8 cellular contexts compared by ENCODE assay signal in the genomic region with DNA sequence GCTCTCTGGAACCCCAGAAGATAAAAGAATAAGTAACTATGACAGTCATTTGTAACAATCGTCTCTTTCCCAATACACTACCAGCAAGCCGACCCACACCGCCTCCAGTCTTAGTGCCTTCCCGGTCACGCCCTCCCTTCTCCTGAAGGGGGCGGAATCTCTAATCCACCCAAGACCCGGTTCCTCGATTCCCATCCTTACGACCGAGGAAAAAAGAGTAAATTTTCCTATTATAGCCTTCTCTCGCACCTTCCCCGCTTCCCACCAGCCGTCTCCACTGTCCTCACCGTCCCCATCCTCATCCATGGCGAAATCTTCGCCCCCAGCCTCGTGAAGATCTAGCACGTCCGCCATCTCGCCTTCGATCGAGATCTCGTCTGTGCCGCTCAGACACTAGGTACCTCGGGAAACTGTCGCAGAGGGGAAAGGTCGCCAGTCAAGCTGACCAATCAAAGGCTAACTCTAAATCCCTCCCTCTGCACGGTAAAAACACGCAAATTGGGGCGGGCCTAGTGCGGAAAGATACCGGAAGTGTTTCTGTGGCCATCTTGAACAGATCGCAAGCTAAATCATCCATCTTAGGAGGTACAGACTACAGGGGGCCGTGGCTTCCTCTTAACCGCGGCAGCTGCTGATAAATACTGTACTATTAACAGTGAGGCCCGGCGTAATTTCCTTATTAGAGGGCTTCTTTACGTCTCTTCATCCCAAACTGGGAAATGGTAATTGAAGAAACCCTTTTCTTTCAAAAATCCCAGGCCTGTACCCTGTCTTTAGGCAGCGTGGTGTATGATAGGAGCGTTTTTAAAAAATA. TPM values are rescaled to one million over a fixed set of nuclear protein-coding genes. Genes with fewer than 3 reads are reported as not detected.
A peak's percentile ranks its signal among the peaks of the same experiment; 100 is the strongest.
DNase-seq lines count a peak whose midpoint lies in the region; ATAC-seq and TF ChIP-seq lines count a peak whose summit lies in the region.

TSS of gene RBM8A (minus strand) at position 412 of the 814 bp plus-strand sequence. CDS start at position 354, 58 bp downstream.

- ATAC-seq in GM19328 (IDR thresholded peaks at IDR 0.05; ENCODE audit: unreplicated experiment), result peak; percentile 95
- peak; percentile 96 for ATAC-seq in HG03520 (IDR thresholded peaks at IDR 0.05; ENCODE audit: unreplicated experiment)

- H3K4me3 Mint-ChIP-seq in CD14-positive monocyte, result no peak within 1 kb of the TSS
- H3K4me3 Mint-ChIP-seq in activated CD4-positive, alpha-beta T cell treated with anti-CD3 and anti-CD28 coated beads, Interleukin-2, amount 10 ng/mL, durations not matched to agents 24 days and 14 days, result no peak within 1 kb of the TSS

- H3K36me3 Mint-ChIP-seq in CD14-positive monocyte, result peaks cover 16 to 21% of the 10 kb centered on the region in 2 donors
- peaks cover 15% of the 10 kb centered on the region for H3K36me3 Mint-ChIP-seq in activated CD4-positive, alpha-beta T cell treated with anti-CD3 and anti-CD28 coated beads, Interleukin-2, amount 10 ng/mL, durations not matched to agents 24 days and 14 days (ENCODE audit: low read depth)

- H3K4me1 Mint-ChIP-seq in CD14-positive monocyte, result peaks cover 12% of the 10 kb centered on the region
- peaks cover 15% of the 10 kb centered on the region for H3K4me1 Mint-ChIP-seq in activated CD4-positive, alpha-beta T cell treated with anti-CD3 and anti-CD28 coated beads, Interleukin-2, amount 10 ng/mL, durations not matched to agents 24 days and 14 days

- peak; percentile 83 for TF ChIP-seq CTCF in CD14-positive monocyte (IDR thresholded peaks at IDR 0.05)

- intact Hi-C loops in CD14-positive monocyte (cut with micrococcal nuclease), result no loop called here
- intact Hi-C loops in activated CD4-positive, alpha-beta T cell treated with anti-CD3 and anti-CD28 coated beads, Interleukin-2, amount 10 ng/mL, durations not matched to agents 24 days and 14 days (cut with micrococcal nuclease), result loop anchor here (1.0 to 5.0 kb wide), 6 partner anchors 8 to 69 kb away; partner anchors contain the start of genes ANKRD34A, PIAS3, POLR3GL and TXNIP

- H3K9me3 Mint-ChIP-seq in CD14-positive monocyte, result no peaks in the 10 kb centered on the region
- no peaks in the 10 kb centered on the region for H3K9me3 Mint-ChIP-seq in activated CD4-positive, alpha-beta T cell treated with anti-CD3 and anti-CD28 coated beads, Interleukin-2, amount 10 ng/mL, durations not matched to agents 24 days and 14 days

- H3K27ac Mint-ChIP-seq in CD14-positive monocyte, result no peak within 1 kb of the TSS
- peak within 1 kb of the TSS; percentile 86 for H3K27ac Mint-ChIP-seq in activated CD4-positive, alpha-beta T cell treated with anti-CD3 and anti-CD28 coated beads, Interleukin-2, amount 10 ng/mL, durations not matched to agents 24 days and 14 days

- no peaks in the 10 kb centered on the region for H3K27me3 Mint-ChIP-seq in CD14-positive monocyte (ENCODE audit: low read depth in 3 of 3)
- H3K27me3 Mint-ChIP-seq in activated CD4-positive, alpha-beta T cell treated with anti-CD3 and anti-CD28 coated beads, Interleukin-2, amount 10 ng/mL, durations not matched to agents 24 days and 14 days, result no peaks in the 10 kb centered on the region

- DNase-seq in CD14-positive monocyte (ENCODE audit: low spot score) (peak; percentile 97), NCI-H526 treated with DMSO at 0.1 percent for 48 hours (lab: John Stamatoyannopoulos, UW) (peak; percentile 100), dedifferentiated amniotic fluid mesenchymal stem cell (ENCODE audit: extremely low spot score) (peak; percentile 99), left kidney (ENCODE audit: low read depth, low spot score) (peak; percentile 99)
- DNase-seq in activated CD4-positive, alpha-beta T cell treated with anti-CD3 and anti-CD28 coated beads, Interleukin-2, amount 10 ng/mL, durations not matched to agents 24 days and 14 days, result peak; percentile 98
- peak; percentile 89 to 92 for DNase-seq in stimulated activated CD4-positive, alpha-beta T cell treated with anti-CD3 and anti-CD28 coated beads, Interleukin-2, amount 100 ng/mL, for 24 hours

RNA-seq across cellular contexts. Expression of gene RBM8A, which starts in this region (rescaled TPM):
- polyA plus RNA-seq in CD14-positive monocyte, result 100 to 1,000 TPM in 1 of 2 donors, 10 to 100 TPM in 1; 91.5 to 115 TPM
- 326 and 355 TPM in 2 replicates for total RNA-seq in activated CD4-positive, alpha-beta T cell treated with anti-CD3 and anti-CD28 coated beads, Interleukin-2, amount 10 ng/mL, durations not matched to agents 24 days and 14 days

Comparison
In these comparisons a context has a peak if more than half of its experiments do, and no peak if none do; other contexts are left out.
1. Peak in every context shown above with its lines: DNase-seq and ATAC-seq.